8 cellular contexts compared by ENCODE assay signal in genomic region chr2:171811229-171811628, GRCh38.
A peak's percentile ranks its signal among the peaks of the same experiment; 100 is the strongest.
DNase-seq lines count a peak whose midpoint lies in the region; ATAC-seq, FAIRE-seq and TF ChIP-seq lines count a peak whose summit lies in the region.

No MANE protein-coding gene starts in this region.

- peaks cover 1% of the 10 kb centered on the region; the same call in 1 of the 2 replicates for H3K36me3 ChIP-seq in BJ (ENCODE audit: control insufficient read depth, insufficient read depth, low read length)
- H3K36me3 ChIP-seq in left ventricle myocardium inferior: peaks cover 52% of the 10 kb centered on the region

- POLR2A ChIA-PET in BJ (lab: Charles Lee): no interaction called here

- DNase-seq in BJ (ENCODE audit: low read depth) (no peak), HTR-8/SVneo (ENCODE audit: insufficient read length, low spot score) (peak; percentile 41), SK-MEL-5 (ENCODE audit: low read depth, low spot score) (peak; percentile 50), left ventricle myocardium inferior (no peak)
- no peak for DNase-seq in stimulated activated CD4-positive, alpha-beta T cell treated with anti-CD3 and anti-CD28 coated beads, Interleukin-1b, Interleukin-23, amount 100 ng/mL, for 48 hours
- no peak for DNase-seq in activated CD8-positive, alpha-beta memory T cell treated with anti-CD3 and anti-CD28 coated beads for 24 hours

- intact Hi-C loops in left ventricle myocardium inferior (cut with micrococcal nuclease): loop anchor here (10.0 kb wide), 1 partner anchor 294 kb away; the partner anchor contains the start of gene DLX2

- peak; percentile 58 for FAIRE-seq in HTR-8/SVneo (lab: Jason Lieb, UNC)

- no peaks in the 10 kb centered on the region for H3K9me3 ChIP-seq in left ventricle myocardium inferior (replicated peaks)

- peak; percentile 41 for TF ChIP-seq CTCF in BJ (IDR thresholded peaks at IDR 0.05; ENCODE audit: insufficient read depth, low read depth, low read length)
- peak; percentile 47 for TF ChIP-seq CTCF in left ventricle myocardium inferior (IDR thresholded peaks at IDR 0.05; ENCODE audit: borderline replicate concordance)

- in situ Hi-C loops in SK-MEL-5 (cut with HindIII; ENCODE audit: low pct_unique_long_range_greater_than_20kb, low sequenced_read_pairs): no loop called here

- CTCF ChIA-PET in BJ (lab: Yijun Ruan, JAX): interaction anchor here (1.0 to 6.2 kb wide), 11 partner anchors 18 to 316 kb away, joined by 3 to 59 read pairs (median 7); partner anchors contain the start of gene DLX2

- no peak for ATAC-seq in activated CD4-positive, CD25-positive, alpha-beta regulatory T cell treated with anti-CD3 and anti-CD28 coated beads, Interleukin-2, amount 50 U/mL, for 24 hours
- no peak for ATAC-seq in GM18517 (IDR thresholded peaks at IDR 0.05; ENCODE audit: unreplicated experiment)

- H3K4me3 ChIP-seq in BJ (ENCODE audit: low read depth, low read length) (no peak overlapping the region), left ventricle myocardium inferior (no peak overlapping the region)

- H3K27me3 ChIP-seq in BJ (ENCODE audit: control insufficient read depth, insufficient read depth, low read length) (no peaks in the 10 kb centered on the region), left ventricle myocardium inferior (ENCODE audit: low read depth) (no peaks in the 10 kb centered on the region)

- H3K27ac ChIP-seq in left ventricle myocardium inferior (replicated peaks): no peak overlapping the region

- H3K4me1 ChIP-seq in left ventricle myocardium inferior: peaks cover 22% of the 10 kb centered on the region

Comparison
In these comparisons a context has a peak if more than half of its experiments do, and no peak if none do; other contexts are left out.
1. DNase-seq: peak in HTR-8/SVneo (single experiment) and SK-MEL-5 (single experiment); none in BJ (single experiment), left ventricle myocardium inferior (single experiment), stimulated activated CD4-positive, alpha-beta T cell treated with anti-CD3 and anti-CD28 coated beads, Interleukin-1b, Interleukin-23, amount 100 ng/mL, for 48 hours (single experiment) and activated CD8-positive, alpha-beta memory T cell treated with anti-CD3 and anti-CD28 coated beads for 24 hours (single experiment).